20 cellular contexts compared by ENCODE assay signal in the genomic region with DNA sequence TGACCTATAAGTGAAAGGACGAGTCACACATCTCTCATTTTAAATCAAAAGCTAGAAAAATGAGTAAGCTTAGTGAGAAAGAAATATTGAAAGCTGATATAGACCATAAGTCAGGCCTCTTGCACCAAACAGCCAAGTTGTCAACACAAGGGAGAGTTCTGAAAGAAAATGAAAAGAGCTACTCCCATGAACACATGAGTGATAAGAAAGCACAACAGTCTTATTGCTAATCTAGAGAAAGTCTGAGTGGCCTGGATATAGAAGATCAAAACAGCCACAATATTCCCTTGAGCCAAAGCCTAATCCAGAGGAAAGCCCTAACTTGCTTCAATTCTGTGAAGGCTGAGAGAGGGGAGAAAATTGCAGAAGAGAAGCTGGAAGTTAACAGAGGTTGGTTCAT.
DNase-seq lines count a peak whose midpoint lies in the region; ATAC-seq, FAIRE-seq and TF ChIP-seq lines count a peak whose summit lies in the region.
"Had no signal": no experiment of that assay in that cellular context is flagged by ENCODE, and none has a peak within 500 bp of the region (broad histone marks: within the 10 kb centered on the region; RNA-seq: fewer than 3 reads in every experiment).

No MANE protein-coding gene starts in this region.

- ATAC-seq in GM21381 (IDR thresholded peaks at IDR 0.05; ENCODE audit: unreplicated experiment), result no peak
- ATAC-seq: gastrocnemius medialis, left lung, psoas muscle had no signal

- H3K4me3 ChIP-seq in choroid plexus epithelial cell (ENCODE audit: low read depth, low read length), result no peak overlapping the region
- H3K4me3 ChIP-seq: gastrocnemius medialis, left lung, psoas muscle had no signal

- H3K4me3 Mint-ChIP-seq in activated CD4-positive, alpha-beta T cell treated with anti-CD3 and anti-CD28 coated beads, Interleukin-2, amount 10 ng/mL, durations not matched to agents 24 days and 14 days, result peak overlapping the region; percentile 43
- no peak overlapping the region for H3K4me3 Mint-ChIP-seq in T-helper 1 cell treated with Interleukin-12 subunit alpha and Interleukin-12 subunit beta and Interleukin-4 antibody, amounts not matched to agents 30 μg/mL and 1 μg/mL, for 36 hours
- H3K4me3 Mint-ChIP-seq in nephron progenitor cell, result no peak overlapping the region
- H3K4me3 Mint-ChIP-seq: CD4-positive, alpha-beta memory T cell; naive B cell; type B pancreatic cell had no signal

- intact Hi-C loops in activated CD4-positive, alpha-beta T cell treated with anti-CD3 and anti-CD28 coated beads, Interleukin-2, amount 10 ng/mL, durations not matched to agents 24 days and 14 days (cut with micrococcal nuclease), result loop anchor here (2.0 to 10.0 kb wide), 7 partner anchors 145 to 1497 kb away; partner anchors contain the start of genes CNST, COX20, NLRP3 and SCCPDH

- peaks cover 3% of the 10 kb centered on the region for H3K9me3 Mint-ChIP-seq in activated CD4-positive, alpha-beta T cell treated with anti-CD3 and anti-CD28 coated beads, Interleukin-2, amount 10 ng/mL, durations not matched to agents 24 days and 14 days
- peaks cover 3% of the 10 kb centered on the region for H3K9me3 Mint-ChIP-seq in T-helper 1 cell treated with Interleukin-12 subunit alpha and Interleukin-12 subunit beta and Interleukin-4 antibody, amounts not matched to agents 30 μg/mL and 1 μg/mL, for 36 hours
- H3K9me3 Mint-ChIP-seq in nephron progenitor cell, result peaks cover 15% of the 10 kb centered on the region

- DNase-seq in activated CD4-positive, alpha-beta T cell treated with anti-CD3 and anti-CD28 coated beads, Interleukin-2, amount 10 ng/mL, durations not matched to agents 24 days and 14 days, result no peak
- no peak for DNase-seq in activated CD4-positive, alpha-beta T cell treated with anti-CD3 and anti-CD28 coated beads for 4 hours
- no peak for DNase-seq in D721Med (ENCODE audit: insufficient read length, low spot score)
- DNase-seq in choroid plexus epithelial cell (ENCODE audit: low read depth), result peak; percentile 34
- no peak for DNase-seq in nephron progenitor cell
- no peak for DNase-seq in NCI-H526 treated with DMSO at 0.1 percent for 48 hours (lab: John Stamatoyannopoulos, UW)
- DNase-seq: CD4-positive, alpha-beta memory T cell; gastrocnemius medialis; hypothalamus; left lung; naive B cell; occipital lobe; psoas muscle; SK-N-SH had no signal

- peaks cover 33% of the 10 kb centered on the region for H3K36me3 Mint-ChIP-seq in activated CD4-positive, alpha-beta T cell treated with anti-CD3 and anti-CD28 coated beads, Interleukin-2, amount 10 ng/mL, durations not matched to agents 24 days and 14 days (ENCODE audit: low read depth)
- peaks cover 29% of the 10 kb centered on the region for H3K36me3 Mint-ChIP-seq in T-helper 1 cell treated with Interleukin-12 subunit alpha and Interleukin-12 subunit beta and Interleukin-4 antibody, amounts not matched to agents 30 μg/mL and 1 μg/mL, for 36 hours (ENCODE audit: low read depth)
- H3K36me3 Mint-ChIP-seq in nephron progenitor cell (ENCODE audit: low read depth), result peaks cover 27% of the 10 kb centered on the region

- H3K27me3 Mint-ChIP-seq in activated CD4-positive, alpha-beta T cell treated with anti-CD3 and anti-CD28 coated beads, Interleukin-2, amount 10 ng/mL, durations not matched to agents 24 days and 14 days, result no peaks in the 10 kb centered on the region
- H3K27me3 Mint-ChIP-seq in T-helper 1 cell treated with Interleukin-12 subunit alpha and Interleukin-12 subunit beta and Interleukin-4 antibody, amounts not matched to agents 30 μg/mL and 1 μg/mL, for 36 hours (ENCODE audit: low read depth), result no peaks in the 10 kb centered on the region
- H3K27me3 Mint-ChIP-seq in nephron progenitor cell (ENCODE audit: low read depth, poor library complexity), result peaks cover 7% of the 10 kb centered on the region
- H3K27me3 Mint-ChIP-seq: CD4-positive, alpha-beta memory T cell; naive B cell; type B pancreatic cell had no signal

- peak; percentile 53 for FAIRE-seq in D721Med (lab: Jason Lieb, UNC)
- FAIRE-seq: A204.1, endometrium, H1 had no signal

- H3K4me1 Mint-ChIP-seq in activated CD4-positive, alpha-beta T cell treated with anti-CD3 and anti-CD28 coated beads, Interleukin-2, amount 10 ng/mL, durations not matched to agents 24 days and 14 days, result peaks cover 39% of the 10 kb centered on the region
- H3K4me1 Mint-ChIP-seq in T-helper 1 cell treated with Interleukin-12 subunit alpha and Interleukin-12 subunit beta and Interleukin-4 antibody, amounts not matched to agents 30 μg/mL and 1 μg/mL, for 36 hours (ENCODE audit: low read depth), result peaks cover 25% of the 10 kb centered on the region
- no peaks in the 10 kb centered on the region for H3K4me1 Mint-ChIP-seq in nephron progenitor cell

- peak overlapping the region; percentile 87 for H3K27ac Mint-ChIP-seq in activated CD4-positive, alpha-beta T cell treated with anti-CD3 and anti-CD28 coated beads, Interleukin-2, amount 10 ng/mL, durations not matched to agents 24 days and 14 days
- H3K27ac Mint-ChIP-seq in T-helper 1 cell treated with Interleukin-12 subunit alpha and Interleukin-12 subunit beta and Interleukin-4 antibody, amounts not matched to agents 30 μg/mL and 1 μg/mL, for 36 hours, result peak overlapping the region; percentile 62
- no peak overlapping the region for H3K27ac Mint-ChIP-seq in nephron progenitor cell
- H3K27ac Mint-ChIP-seq: type B pancreatic cell had no signal

- TF ChIP-seq CTCF in D721Med (IDR thresholded peaks at IDR 0.05; ENCODE audit: insufficient read depth, missing control alignments) (no peak), choroid plexus epithelial cell (conservative IDR thresholded peaks at IDR 0.05; ENCODE audit: low read depth, low read length) (no peak), nephron progenitor cell (IDR thresholded peaks at IDR 0.05) (no peak)
